ENCODE assay signal across 8 cellular contexts in the genomic region with DNA sequence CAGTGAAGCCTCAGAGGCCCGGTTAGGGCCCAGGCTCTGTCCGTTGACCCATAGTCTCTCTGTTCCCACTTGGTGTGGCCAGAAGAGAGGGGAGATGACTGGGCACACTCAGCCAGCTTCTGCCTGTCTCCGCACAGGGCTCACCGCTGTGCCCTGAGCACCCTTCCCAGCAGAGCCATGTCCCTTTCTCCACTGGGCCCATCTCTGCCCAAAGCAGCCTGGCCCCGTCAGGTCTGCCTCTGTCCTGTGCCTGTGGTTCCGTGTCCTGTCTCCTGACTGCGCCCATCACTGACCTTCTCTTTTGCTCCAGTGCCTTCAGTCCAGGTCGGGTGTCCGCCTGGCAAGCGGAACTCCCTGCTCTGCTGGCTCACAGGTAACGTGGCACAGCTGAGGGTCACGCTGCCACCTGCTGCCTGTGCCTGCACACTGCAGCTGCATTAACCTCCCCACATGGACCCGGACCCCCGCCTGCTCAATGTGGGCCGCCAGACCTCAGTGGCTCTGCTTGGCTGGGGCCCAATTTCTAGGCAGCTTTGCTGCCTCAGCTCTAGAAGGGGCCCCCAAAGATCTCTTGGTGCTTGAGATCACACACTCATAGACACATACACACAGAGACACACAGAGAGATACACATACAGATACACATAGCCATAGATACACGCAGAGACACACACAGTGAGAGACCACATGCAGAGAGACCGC. TPM values are rescaled to one million over a fixed set of nuclear protein-coding genes. Genes with fewer than 3 reads are reported as not detected.
A peak's percentile ranks its signal among the peaks of the same experiment; 100 is the strongest.
DNase-seq lines count a peak whose midpoint lies in the region; ATAC-seq, FAIRE-seq and TF ChIP-seq lines count a peak whose summit lies in the region.

No MANE protein-coding gene starts in this region.

- H3K4me3 ChIP-seq in OCI-LY3 (ENCODE audit: low read length) (peak overlapping the region; percentile 54), neural progenitor cell (no peak overlapping the region), suprapubic skin (no peak overlapping the region)

- H3K27ac ChIP-seq in OCI-LY3 (ENCODE audit: low read length) (no peak overlapping the region), neural progenitor cell (no peak overlapping the region), suprapubic skin (no peak overlapping the region)

- H3K4me1 ChIP-seq in OCI-LY3 (ENCODE audit: low read length) (peaks cover 7% of the 10 kb centered on the region; the same call in 1 of the 2 replicates), neural progenitor cell (peaks cover 4% of the 10 kb centered on the region), suprapubic skin (peaks cover 3% of the 10 kb centered on the region)

- H4K20me1 ChIP-seq in OCI-LY3 (ENCODE audit: insufficient read depth, low read length) (no peaks in the 10 kb centered on the region), neural progenitor cell (ENCODE audit: low read depth) (peaks cover 12% of the 10 kb centered on the region)

- ATAC-seq in HG03097 (IDR thresholded peaks at IDR 0.05; ENCODE audit: low FRiP score, unreplicated experiment): peak; percentile 63
- ATAC-seq in activated T-cell treated with anti-CD3 and anti-CD28 coated beads, Interleukin-2, amount 50 U/mL, for 4 hours: peak; percentile 91 to 94

- H3K9ac ChIP-seq in OCI-LY3 (ENCODE audit: low read length) (no peak overlapping the region), neural progenitor cell (no peak overlapping the region)

- H3K79me2 ChIP-seq in OCI-LY3 (ENCODE audit: low read length) (no peaks in the 10 kb centered on the region), neural progenitor cell (ENCODE audit: low read depth) (no peaks in the 10 kb centered on the region)

- H3K4me2 ChIP-seq in OCI-LY3 (ENCODE audit: low read length) (peak overlapping the region; percentile 66), neural progenitor cell (no peak overlapping the region)

- TF ChIP-seq CTCF in OCI-LY3 (IDR thresholded peaks at IDR 0.05; ENCODE audit: low read depth, low read length) (peak; percentile 87), neural progenitor cell (IDR thresholded peaks at IDR 0.05) (peak; percentile 81), suprapubic skin (IDR thresholded peaks at IDR 0.05) (peak; percentile 48 to 89)

- no peaks in the 10 kb centered on the region for H3K27me3 ChIP-seq in OCI-LY3 (ENCODE audit: low read depth, low read length)
- H3K27me3 ChIP-seq in neural progenitor cell: no peaks in the 10 kb centered on the region
- H3K27me3 ChIP-seq in suprapubic skin: no peaks in the 10 kb centered on the region

- H3F3A ChIP-seq in neural progenitor cell (ENCODE audit: low read depth): peaks cover 23% of the 10 kb centered on the region

- no peaks in the 10 kb centered on the region for H3K9me3 ChIP-seq in OCI-LY3 (ENCODE audit: insufficient read depth, low read length)
- H3K9me3 ChIP-seq in neural progenitor cell (ENCODE audit: low read depth): no peaks in the 10 kb centered on the region
- H3K9me3 ChIP-seq in suprapubic skin: no peaks in the 10 kb centered on the region

- H3K27me3 Mint-ChIP-seq in activated T-cell treated with anti-CD3 and anti-CD28 coated beads, Interleukin-2, amount 50 U/mL, for 4 hours (ENCODE audit: low read depth): no peaks in the 10 kb centered on the region
- peaks cover 3% of the 10 kb centered on the region for H3K27me3 Mint-ChIP-seq in neural progenitor cell (ENCODE audit: insufficient read depth, low read depth)

- H3K27ac Mint-ChIP-seq in neural progenitor cell: no peak overlapping the region

- TF ChIP-seq EP300 in suprapubic skin (IDR thresholded peaks at IDR 0.05): no peak

- peak; percentile 90 for FAIRE-seq in GM18507 (lab: Jason Lieb, UNC)

- WGBS in suprapubic skin: 62% methylated on average over 11 of the region's 17 CpGs

- DNase-seq in AG08396 (ENCODE audit: low spot score): peak; percentile 78
- DNase-seq in GM18507 (ENCODE audit: extremely low spot score, insufficient read length, low read depth): peak; percentile 75
- DNase-seq in activated T-cell treated with anti-CD3 and anti-CD28 coated beads, Interleukin-2, amount 50 U/mL, for 4 hours: peak; percentile 70
- DNase-seq in fibroblast of gingiva (ENCODE audit: low read depth): peak; percentile 26
- DNase-seq in neural progenitor cell (ENCODE audit: low spot score): peak; percentile 80
- peak; percentile 78 to 87 for DNase-seq in suprapubic skin (ENCODE audit: low spot score in 2 of 2)

- H3K4me3 Mint-ChIP-seq in activated T-cell treated with anti-CD3 and anti-CD28 coated beads, Interleukin-2, amount 50 U/mL, for 4 hours: no peak overlapping the region
- H3K4me3 Mint-ChIP-seq in neural progenitor cell: no peak overlapping the region

- no peak for TF ChIP-seq POLR2A in suprapubic skin (IDR thresholded peaks at IDR 0.05)

- H3K4me1 Mint-ChIP-seq in activated T-cell treated with anti-CD3 and anti-CD28 coated beads, Interleukin-2, amount 50 U/mL, for 4 hours (ENCODE audit: low read depth): peaks cover 6% of the 10 kb centered on the region
- H3K4me1 Mint-ChIP-seq in neural progenitor cell: peaks cover 3% of the 10 kb centered on the region

- H3K36me3 Mint-ChIP-seq in activated T-cell treated with anti-CD3 and anti-CD28 coated beads, Interleukin-2, amount 50 U/mL, for 4 hours (ENCODE audit: insufficient read depth): peaks cover 7% of the 10 kb centered on the region
- peaks cover 3% of the 10 kb centered on the region for H3K36me3 Mint-ChIP-seq in neural progenitor cell

- H2AFZ ChIP-seq in OCI-LY3 (ENCODE audit: low read depth, low read length) (no peak overlapping the region; the same call in 1 of the 2 replicates), neural progenitor cell (replicated peaks) (no peak overlapping the region)

- H3K9me3 Mint-ChIP-seq in activated T-cell treated with anti-CD3 and anti-CD28 coated beads, Interleukin-2, amount 50 U/mL, for 4 hours: no peaks in the 10 kb centered on the region
- no peaks in the 10 kb centered on the region for H3K9me3 Mint-ChIP-seq in neural progenitor cell

- peaks cover 4% of the 10 kb centered on the region for H3K36me3 ChIP-seq in OCI-LY3 (replicated peaks; ENCODE audit: low read depth, low read length)
- peaks cover 3% of the 10 kb centered on the region for H3K36me3 ChIP-seq in neural progenitor cell
- H3K36me3 ChIP-seq in suprapubic skin: peaks cover 38% of the 10 kb centered on the region

RNA-seq across cellular contexts. Expression of gene CNNM3, which starts 15.2 kb away (rescaled TPM):
- 10 to 100 TPM; 22.8 to 26.1 (median 24.4) TPM for total RNA-seq in activated T-cell treated with anti-CD3 and anti-CD28 coated beads, Interleukin-2, amount 50 U/mL, for 4 hours
- total RNA-seq in neural progenitor cell (ENCODE audit: low replicate concordance) (11.1 and 20.2 TPM in 2 replicates), suprapubic skin (10 to 100 TPM; 12.6 to 28.3 (median 16.5) TPM)

RNA-seq across cellular contexts. Expression of gene CNNM4, which starts 40.2 kb away (rescaled TPM):
- 1 to 10 TPM; 6.3 to 6.9 (median 6.4) TPM for total RNA-seq in activated T-cell treated with anti-CD3 and anti-CD28 coated beads, Interleukin-2, amount 50 U/mL, for 4 hours
- 15.5 and 24.4 TPM in 2 replicates for total RNA-seq in neural progenitor cell (ENCODE audit: low replicate concordance)
- total RNA-seq in suprapubic skin: 10 to 100 TPM; 14.9 to 18.9 (median 16.3) TPM

RNA-seq across cellular contexts. Expression of gene ANKRD23, which starts 42.9 kb away (rescaled TPM):
- 1 to 10 TPM; 2.9 to 6.3 (median 4.6) TPM for total RNA-seq in activated T-cell treated with anti-CD3 and anti-CD28 coated beads, Interleukin-2, amount 50 U/mL, for 4 hours
- total RNA-seq in neural progenitor cell (ENCODE audit: low replicate concordance) (10.8 and 11.4 TPM in 2 replicates), suprapubic skin (10 to 100 TPM in 1 of 4 donors, 1 to 10 TPM in 3; 6.1 to 22.3 (median 7.2) TPM)

RNA-seq across cellular contexts. Expression of gene ANKRD39, which starts 56.9 kb away (rescaled TPM):
- total RNA-seq in activated T-cell treated with anti-CD3 and anti-CD28 coated beads, Interleukin-2, amount 50 U/mL, for 4 hours: 10 to 100 TPM; 42.4 to 44.4 (median 44.3) TPM
- total RNA-seq in neural progenitor cell (ENCODE audit: low replicate concordance) (4.0 and 17.3 TPM in 2 replicates), suprapubic skin (10 to 100 TPM; 16.1 to 22.1 (median 20.6) TPM)

Comparison
In these comparisons a context has a peak if more than half of its experiments do, and no peak if none do; other contexts are left out.
1. DNase-seq: peak in every context shown above with its lines; median percentile 82 in suprapubic skin; 80 in neural progenitor cell; 78 in AG08396; 75 in GM18507; 70 in activated T-cell treated with anti-CD3 and anti-CD28 coated beads, Interleukin-2, amount 50 U/mL, for 4 hours; 26 in fibroblast of gingiva.